ENCODE assay signal across 16 cellular contexts in genomic region chr21:39972471-39972870, GRCh38.
A peak's percentile ranks its signal among the peaks of the same experiment; 100 is the strongest.
DNase-seq lines count a peak whose midpoint lies in the region; ATAC-seq and TF ChIP-seq lines count a peak whose summit lies in the region.
"Had no signal": no experiment of that assay in that cellular context is flagged by ENCODE, and none has a peak within 500 bp of the region (broad histone marks: within the 10 kb centered on the region; RNA-seq: fewer than 3 reads in every experiment).

No MANE protein-coding gene starts in this region.

- no peaks in the 10 kb centered on the region for H3K27me3 ChIP-seq in Caco-2 (replicated peaks; ENCODE audit: control insufficient read depth, insufficient read depth, low read length)
- no peaks in the 10 kb centered on the region for H3K27me3 ChIP-seq in smooth muscle cell (ENCODE audit: low read depth)
- H3K27me3 ChIP-seq: BLaER1 treated with 17β-estradiol and CSF1 and Interleukin-3, amounts not matched to agents 10 nM and 100 nM had no signal

- H3K9ac ChIP-seq in smooth muscle cell (ENCODE audit: low read depth), result no peak overlapping the region
- H3K9ac ChIP-seq: BLaER1 treated with 17β-estradiol and CSF1 and Interleukin-3, amounts not matched to agents 10 nM and 100 nM had no signal

- no peaks in the 10 kb centered on the region for H3F3A ChIP-seq in smooth muscle cell (ENCODE audit: low read depth)

- 72% methylated on average over 4 of the region's 4 CpGs for WGBS in smooth muscle cell (ENCODE audit: low lambda C conversion rate)

- H3K27ac Mint-ChIP-seq in Caco-2 (ENCODE audit: unreplicated experiment) (no peak overlapping the region), neural crest cell (ENCODE audit: unreplicated experiment) (peak overlapping the region; percentile 19)
- H3K27ac Mint-ChIP-seq: CD4-positive, CD25-positive, alpha-beta regulatory T cell had no signal

- intact Hi-C loops in Caco-2 (cut with micrococcal nuclease; ENCODE audit: unreplicated experiment), result no loop called here

- peak overlapping the region; percentile 22 for H3K4me2 ChIP-seq in smooth muscle cell
- H3K4me2 ChIP-seq: BLaER1 treated with 17β-estradiol and CSF1 and Interleukin-3, amounts not matched to agents 10 nM and 100 nM had no signal

- no peak for TF ChIP-seq CTCF in Caco-2 (IDR thresholded peaks at IDR 0.05; ENCODE audit: insufficient read depth in 1 of 2, low read depth in 1 of 2, low read length in 1 of 2, severe bottlenecking in 1 of 2, unreplicated experiment in 1 of 2)
- no peak for TF ChIP-seq CTCF in neural crest cell (conservative IDR thresholded peaks at IDR 0.05)
- no peak for TF ChIP-seq CTCF in smooth muscle cell (IDR thresholded peaks at IDR 0.05; ENCODE audit: borderline replicate concordance, insufficient read depth, poor library complexity, severe bottlenecking)

- H3K9me3 Mint-ChIP-seq in Caco-2 (ENCODE audit: unreplicated experiment) (no peaks in the 10 kb centered on the region), neural crest cell (peaks cover 5% of the 10 kb centered on the region)

- H3K27ac ChIP-seq in smooth muscle cell (ENCODE audit: low read depth), result no peak overlapping the region
- H3K27ac ChIP-seq: BLaER1 treated with 17β-estradiol and CSF1 and Interleukin-3, amounts not matched to agents 10 nM and 100 nM; HL-60 had no signal

- DNase-seq in Caco-2 (peak; percentile 64 to 77), SW480 (ENCODE audit: low spot score) (peak; percentile 17), neural crest cell (ENCODE audit: low read depth, low spot score) (no peak), smooth muscle cell (lab: John Stamatoyannopoulos, UW; ENCODE audit: unreplicated experiment) (no peak), NCI-H2107 treated with DMSO at 0.1 percent for 48 hours (lab: John Stamatoyannopoulos, UW; ENCODE audit: unreplicated experiment) (no peak)
- no peak for DNase-seq in activated naive CD4-positive, alpha-beta T cell (lab: John Stamatoyannopoulos, UW)
- DNase-seq: ACHN; Calu3; CD4-positive, CD25-positive, alpha-beta regulatory T cell; DMS 273 treated with DMSO at 0.1 percent for 48 hours; DMS79 treated with DMSO at 0.1 percent for 48 hours; EL had no signal

- POLR2A ChIA-PET in Caco-2 (lab: Charles Lee), result interaction anchor here (0.6 kb wide), 1 partner anchor 62 kb away, joined by 5 read pairs; no protein-coding TSS in a partner anchor

- no peaks in the 10 kb centered on the region for H4K20me1 ChIP-seq in smooth muscle cell (ENCODE audit: low read depth)
- H4K20me1 ChIP-seq: BLaER1 treated with 17β-estradiol and CSF1 and Interleukin-3, amounts not matched to agents 10 nM and 100 nM had no signal

- H3K9me3 ChIP-seq in Caco-2 (no peaks in the 10 kb centered on the region), smooth muscle cell (replicated peaks; ENCODE audit: low read depth) (no peaks in the 10 kb centered on the region)
- H3K9me3 ChIP-seq: HAP-1 had no signal

- H3K4me1 ChIP-seq in Caco-2 (peaks cover 36% of the 10 kb centered on the region), smooth muscle cell (ENCODE audit: low read depth) (no peaks in the 10 kb centered on the region)
- H3K4me1 ChIP-seq: HAP-1 had no signal

- BruUV-seq in Caco-2 (replicated peaks; lab: Mats Ljungman, UMichigan), result TSS peak; percentile 88

- no peaks in the 10 kb centered on the region for H3K36me3 ChIP-seq in Caco-2 (ENCODE audit: control insufficient read depth, insufficient read depth, low read length)
- H3K36me3 ChIP-seq in smooth muscle cell (ENCODE audit: low read depth), result no peaks in the 10 kb centered on the region
- H3K36me3 ChIP-seq: BLaER1 treated with 17β-estradiol and CSF1 and Interleukin-3, amounts not matched to agents 10 nM and 100 nM; HAP-1 had no signal

- no peak overlapping the region for H2AFZ ChIP-seq in smooth muscle cell (ENCODE audit: low read depth)

- H3K4me3 ChIP-seq in Caco-2 (ENCODE audit: low read depth, low read length) (no peak overlapping the region), smooth muscle cell (no peak overlapping the region)
- H3K4me3 ChIP-seq: BLaER1 treated with 17β-estradiol and CSF1 and Interleukin-3, amounts not matched to agents 10 nM and 100 nM; HAP-1 had no signal

- H3K4me1 Mint-ChIP-seq in Caco-2 (ENCODE audit: low read depth, unreplicated experiment), result peaks cover 7% of the 10 kb centered on the region
- H3K4me1 Mint-ChIP-seq in neural crest cell, result peaks cover 18% of the 10 kb centered on the region
- H3K4me1 Mint-ChIP-seq: CD4-positive, CD25-positive, alpha-beta regulatory T cell had no signal

- H3K4me3 Mint-ChIP-seq in Caco-2 (ENCODE audit: unreplicated experiment) (peak overlapping the region; percentile 53), neural crest cell (no peak overlapping the region)
- H3K4me3 Mint-ChIP-seq: CD4-positive, CD25-positive, alpha-beta regulatory T cell had no signal

- ATAC-seq in GM19452 (IDR thresholded peaks at IDR 0.05; ENCODE audit: unreplicated experiment), result no peak

- H3K79me2 ChIP-seq in smooth muscle cell (ENCODE audit: low read depth), result no peaks in the 10 kb centered on the region

- H3K36me3 Mint-ChIP-seq in Caco-2 (ENCODE audit: insufficient read depth, unreplicated experiment) (no peaks in the 10 kb centered on the region), neural crest cell (ENCODE audit: low read depth) (no peaks in the 10 kb centered on the region)
- H3K36me3 Mint-ChIP-seq: CD4-positive, CD25-positive, alpha-beta regulatory T cell had no signal

- H3K27me3 Mint-ChIP-seq in Caco-2 (ENCODE audit: insufficient read depth, unreplicated experiment) (no peaks in the 10 kb centered on the region), neural crest cell (ENCODE audit: low read depth) (no peaks in the 10 kb centered on the region)
- H3K27me3 Mint-ChIP-seq: CD4-positive, CD25-positive, alpha-beta regulatory T cell had no signal

- CTCF ChIA-PET in Caco-2 (lab: Charles Lee), result interaction anchor here (1.2 kb wide), 1 partner anchor 184 kb away, joined by 4 read pairs; no protein-coding TSS in a partner anchor

Comparison
In these comparisons a context has a peak if more than half of its experiments do, and no peak if none do; other contexts are left out.
1. DNase-seq: peak in Caco-2 (2 of 2) and SW480 (single experiment); none in neural crest cell (single experiment), smooth muscle cell (single experiment), activated naive CD4-positive, alpha-beta T cell (0 of 4) and NCI-H2107 treated with DMSO at 0.1 percent for 48 hours (single experiment).